ENCODE assay signal across 8 cellular contexts in the genomic region with DNA sequence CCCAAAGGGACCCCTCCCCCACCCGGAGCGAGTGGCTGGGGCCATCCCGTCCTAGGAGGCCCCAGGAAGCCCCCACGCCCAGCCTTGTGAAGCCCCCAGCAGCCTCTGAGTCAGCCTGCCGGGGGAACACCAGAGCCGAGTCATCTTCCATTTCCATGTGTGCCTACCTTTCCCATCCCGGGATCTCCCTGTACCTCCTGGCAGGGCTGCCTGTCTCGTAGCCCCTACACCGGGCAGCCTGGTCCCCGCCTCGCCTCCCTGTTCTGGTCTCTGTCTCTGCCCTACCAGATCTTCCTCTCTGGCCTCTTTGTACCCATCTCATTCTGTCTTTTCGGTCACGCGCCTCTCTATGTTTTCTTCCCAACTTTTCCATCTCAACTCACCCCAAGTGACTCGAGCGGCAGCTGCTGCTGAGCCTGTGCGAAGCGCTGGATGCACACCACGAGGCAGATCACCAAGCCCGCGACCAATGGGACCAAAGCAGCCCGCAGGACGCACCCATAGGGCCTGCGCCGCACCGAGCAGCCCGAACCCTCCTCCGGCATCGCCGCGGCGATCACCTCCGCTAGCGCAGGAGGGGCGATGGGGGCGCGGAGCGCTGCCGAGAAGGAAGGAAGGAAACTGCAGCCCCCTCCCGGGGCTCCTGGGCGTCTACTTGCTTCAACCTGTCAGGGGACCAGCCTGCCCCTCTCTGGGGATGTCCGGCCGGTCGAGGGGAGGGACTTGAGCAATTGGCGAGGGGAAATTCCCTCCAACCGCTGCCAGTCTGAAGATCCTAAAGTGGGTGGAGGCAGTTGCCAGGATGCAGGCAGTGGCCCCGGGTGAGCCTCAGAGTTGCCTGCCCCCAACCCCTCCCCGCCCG. TPM values are rescaled to one million over a fixed set of nuclear protein-coding genes. Genes with fewer than 3 reads are reported as not detected.
DNase-seq lines count a peak whose midpoint lies in the region; ATAC-seq, FAIRE-seq and TF ChIP-seq lines count a peak whose summit lies in the region.

CD70 (minus strand) TSS at position 693 of the 862 bp plus-strand sequence; CDS start at position 545, 148 bp downstream.

- H3K9ac ChIP-seq in astrocyte (ENCODE audit: low read length) (no peak within 1 kb of the TSS), colonic mucosa (ENCODE audit: low read depth in 2 of 2, low read length in 2 of 2) (no peak within 1 kb of the TSS)

- peaks cover 45% of the 10 kb centered on the region for H3K27me3 ChIP-seq in RWPE2 (ENCODE audit: insufficient read depth, poor library complexity, severe bottlenecking)
- H3K27me3 ChIP-seq in astrocyte (ENCODE audit: insufficient read depth, low read length) = peaks cover 47% of the 10 kb centered on the region
- H3K27me3 ChIP-seq in uterus = peaks cover 5 to 33% of the 10 kb centered on the region in 2 donors
- H3K27me3 ChIP-seq in colonic mucosa = peaks cover 35% of the 10 kb centered on the region

- 4 to 5% methylated on average over 39 to 40 of the region's 49 CpGs for WGBS in mesodermal cell (ENCODE audit: insufficient coverage in 2 of 2), 2 experiments

- H3K27ac ChIP-seq in RWPE2 (ENCODE audit: poor library complexity, severe bottlenecking) = no peak within 1 kb of the TSS
- H3K27ac ChIP-seq in astrocyte (ENCODE audit: low read depth, low read length) = no peak within 1 kb of the TSS
- no peak within 1 kb of the TSS for H3K27ac ChIP-seq in mesodermal cell (ENCODE audit: low read depth, low read length, severe bottlenecking)
- no peak within 1 kb of the TSS for H3K27ac ChIP-seq in uterus
- H3K27ac ChIP-seq in colonic mucosa = no peak within 1 kb of the TSS

- no peaks in the 10 kb centered on the region for H4K20me1 ChIP-seq in astrocyte (ENCODE audit: insufficient read depth, low read length)

- H3K27me3 Mint-ChIP-seq in astrocyte (ENCODE audit: low read depth, unreplicated experiment) = peaks cover 66% of the 10 kb centered on the region

- no peak for TF ChIP-seq CTCF in RWPE2 (IDR thresholded peaks at IDR 0.05; ENCODE audit: poor library complexity, severe bottlenecking)
- no peak for TF ChIP-seq CTCF in astrocyte (IDR thresholded peaks at IDR 0.05; ENCODE audit: insufficient read depth, low read depth, low read length)
- no peak for TF ChIP-seq CTCF in uterus (IDR thresholded peaks at IDR 0.05)
- no peak for TF ChIP-seq CTCF in colonic mucosa (IDR thresholded peaks at IDR 0.05)

- FAIRE-seq in astrocyte (lab: Jason Lieb, UNC) = no peak

- H3K4me3 ChIP-seq in RWPE2 (ENCODE audit: severe bottlenecking) = peak within 1 kb of the TSS; percentile 19
- H3K4me3 ChIP-seq in astrocyte (ENCODE audit: insufficient read depth, low read depth, low read length) = no peak within 1 kb of the TSS
- H3K4me3 ChIP-seq in mesodermal cell (ENCODE audit: extremely low read depth, insufficient read depth, low read length, poor library complexity, severe bottlenecking) = peak within 1 kb of the TSS; percentile 5
- no peak within 1 kb of the TSS for H3K4me3 ChIP-seq in uterus
- no peak within 1 kb of the TSS for H3K4me3 ChIP-seq in colonic mucosa

- H3K36me3 ChIP-seq in RWPE2 (ENCODE audit: low read depth) = no peaks in the 10 kb centered on the region
- no peaks in the 10 kb centered on the region for H3K36me3 ChIP-seq in astrocyte (ENCODE audit: insufficient read depth, low read length)
- no peaks in the 10 kb centered on the region for H3K36me3 ChIP-seq in mesodermal cell (ENCODE audit: control insufficient read depth, insufficient read depth, low read length)
- H3K36me3 ChIP-seq in uterus = no peaks in the 10 kb centered on the region
- no peaks in the 10 kb centered on the region for H3K36me3 ChIP-seq in colonic mucosa

- TF ChIP-seq POLR2A in uterus (IDR thresholded peaks at IDR 0.05) = no peak

- peak within 1 kb of the TSS; percentile 41 for H2AFZ ChIP-seq in astrocyte (ENCODE audit: low read depth, low read length)

- no peaks in the 10 kb centered on the region for H3K4me1 Mint-ChIP-seq in astrocyte (ENCODE audit: low read depth, unreplicated experiment)

- peaks cover 3% of the 10 kb centered on the region for H3K36me3 Mint-ChIP-seq in astrocyte (ENCODE audit: low read depth, unreplicated experiment)

- no peak within 1 kb of the TSS for H3K4me3 Mint-ChIP-seq in astrocyte (ENCODE audit: unreplicated experiment)

- no peaks in the 10 kb centered on the region for H3K9me3 ChIP-seq in RWPE2 (ENCODE audit: severe bottlenecking)
- no peaks in the 10 kb centered on the region for H3K9me3 ChIP-seq in astrocyte (ENCODE audit: insufficient read depth, low read depth, low read length)
- H3K9me3 ChIP-seq in mesodermal cell (ENCODE audit: control insufficient read depth, low read length) = no peaks in the 10 kb centered on the region
- no peaks in the 10 kb centered on the region for H3K9me3 ChIP-seq in uterus
- H3K9me3 ChIP-seq in colonic mucosa = no peaks in the 10 kb centered on the region

- peak; percentile 53 for ATAC-seq in GM18873 (IDR thresholded peaks at IDR 0.05; ENCODE audit: low FRiP score, unreplicated experiment)
- peak; percentile 44 for ATAC-seq in HG02938 (IDR thresholded peaks at IDR 0.05; ENCODE audit: unreplicated experiment)
- ATAC-seq in RWPE2 (ENCODE audit: low read depth) = peak; percentile 84

- peak within 1 kb of the TSS; percentile 73 for H3K4me2 ChIP-seq in astrocyte (ENCODE audit: low read length)

- no peaks in the 10 kb centered on the region for H3K4me1 ChIP-seq in RWPE2 (ENCODE audit: insufficient read depth, poor library complexity, severe bottlenecking)
- H3K4me1 ChIP-seq in astrocyte (ENCODE audit: insufficient read depth, low read length) = no peaks in the 10 kb centered on the region
- peaks cover 3% of the 10 kb centered on the region for H3K4me1 ChIP-seq in mesodermal cell (ENCODE audit: control insufficient read depth, insufficient read depth, low read length, poor library complexity, severe bottlenecking)
- H3K4me1 ChIP-seq in uterus = no peaks in the 10 kb centered on the region
- H3K4me1 ChIP-seq in colonic mucosa = no peaks in the 10 kb centered on the region

- intact Hi-C loops in uterus (cut with DNase I; ENCODE audit: low total_unique reads) (no loop called here), colonic mucosa (cut with DNase I) (no loop called here)

- H3K79me2 ChIP-seq in astrocyte (ENCODE audit: insufficient read depth, low read length) = no peaks in the 10 kb centered on the region

- peaks cover 13% of the 10 kb centered on the region for H3K9me3 Mint-ChIP-seq in astrocyte (ENCODE audit: unreplicated experiment)

- no peak within 1 kb of the TSS for H3K27ac Mint-ChIP-seq in astrocyte (ENCODE audit: unreplicated experiment)

- DNase-seq in RWPE2 (ENCODE audit: low spot score) (no peak), astrocyte (ENCODE audit: low read depth) (no peak), uterus (no peak), colonic mucosa (no peak), cerebellar nuclear complex (lab: John Stamatoyannopoulos, UW) (no peak)

RNA-seq across cellular contexts. Expression of gene CD70, which starts in this region (rescaled TPM):
- total RNA-seq in astrocyte (0.34 and 0.48 TPM in 2 replicates), uterus (1 to 10 TPM in 1 of 4 donors, not detected in 3; 1.2 TPM), colonic mucosa (under 1 TPM; 0.27 to 0.57 TPM)
- polyA plus RNA-seq in mesodermal cell (2013, experiment 1 of 2) = not detected
- not detected for polyA plus RNA-seq in mesodermal cell (2013, experiment 2 of 2)

Comparison
In these comparisons a context has a peak if more than half of its experiments do, and no peak if none do; other contexts are left out.
1. H3K4me3 ChIP-seq: peak in RWPE2 (single experiment) and mesodermal cell (single experiment); none in astrocyte (single experiment), uterus (0 of 2) and colonic mucosa (single experiment).
2. Peak in every context shown above with its lines, with median percentiles within 50 percentile points of each other: ATAC-seq.